1 cellular context compared by ENCODE assay signal in genomic region chr1:196400478-196401453, GRCh38.
TF ChIP-seq lines count a peak whose summit lies in the region.

No MANE protein-coding gene starts in this region.

TF ChIP-seq in HepG2, 621 proteins besides CTCF, POLR2A, EP300 and RAD21 (continued from another document and continues in another):
- TF ChIP-seq KAT2B (IDR thresholded peaks at IDR 0.05; ENCODE audit: borderline replicate concordance, low read depth, low read length) (no peak), ZNF329 (CRISPR knock-in tag; IDR thresholded peaks at IDR 0.05; ENCODE audit: low read depth) (no peak), HIC2 (CRISPR knock-in tag; IDR thresholded peaks at IDR 0.05; ENCODE audit: low read depth) (no peak), ZNF503 (CRISPR knock-in tag; IDR thresholded peaks at IDR 0.05) (no peak), FUBP1 (CRISPR knock-in tag; IDR thresholded peaks at IDR 0.05; ENCODE audit: borderline replicate concordance) (no peak), ZNF761 (CRISPR knock-in tag; conservative IDR thresholded peaks at IDR 0.05) (peak; percentile 64; the same call in 1 of the 2 replicates), TIGD3 (CRISPR knock-in tag; IDR thresholded peaks at IDR 0.05; ENCODE audit: borderline replicate concordance) (no peak), THAP7 (CRISPR knock-in tag; IDR thresholded peaks at IDR 0.05) (no peak), EHMT2 (IDR thresholded peaks at IDR 0.05; ENCODE audit: borderline replicate concordance, low read depth, low read length) (peak; percentile 63; the same call in 1 of the 2 replicates), NAIF1 (CRISPR knock-in tag; IDR thresholded peaks at IDR 0.05; ENCODE audit: borderline replicate concordance) (0 out of 2 replicates have a peak, but pooled peaks have one; percentile 51), RORA (CRISPR knock-in tag; IDR thresholded peaks at IDR 0.05) (0 out of 2 replicates have a peak, but pooled peaks have one; percentile 25), ZNF737 (CRISPR knock-in tag; IDR thresholded peaks at IDR 0.05; ENCODE audit: borderline replicate concordance) (no peak), HMG20A (CRISPR knock-in tag; IDR thresholded peaks at IDR 0.05; ENCODE audit: borderline replicate concordance) (peak; percentile 68; the same call in 1 of the 2 replicates), GFI1 (CRISPR knock-in tag; IDR thresholded peaks at IDR 0.05; ENCODE audit: borderline replicate concordance) (peak; percentile 74), YEATS4 (CRISPR knock-in tag; IDR thresholded peaks at IDR 0.05; ENCODE audit: borderline replicate concordance) (0 out of 2 replicates have a peak, but pooled peaks have one; percentile 10), ZKSCAN5 (CRISPR knock-in tag; IDR thresholded peaks at IDR 0.05) (no peak), ZSCAN21 (CRISPR knock-in tag; IDR thresholded peaks at IDR 0.05; ENCODE audit: borderline replicate concordance) (no peak), BCL3 (CRISPR knock-in tag; IDR thresholded peaks at IDR 0.05) (no peak), TGIF2 (CRISPR knock-in tag; IDR thresholded peaks at IDR 0.05) (no peak), ATF5 (CRISPR knock-in tag; IDR thresholded peaks at IDR 0.05; ENCODE audit: low read depth) (no peak), NCOA2 (CRISPR knock-in tag; IDR thresholded peaks at IDR 0.05) (peak; percentile 56), ZNF550 (CRISPR knock-in tag; IDR thresholded peaks at IDR 0.05; ENCODE audit: borderline replicate concordance) (no peak), FOXA3 (CRISPR knock-in tag; IDR thresholded peaks at IDR 0.05) (peak; percentile 81), ZNF12 (CRISPR knock-in tag; IDR thresholded peaks at IDR 0.05) (peak; percentile 56; the same call in 1 of the 2 replicates), SOX5 (CRISPR knock-in tag; IDR thresholded peaks at IDR 0.05; ENCODE audit: borderline replicate concordance) (peak; percentile 87), ZNF614 (CRISPR knock-in tag; IDR thresholded peaks at IDR 0.05; ENCODE audit: borderline replicate concordance) (peak; percentile 51), ZNF331 (CRISPR knock-in tag; IDR thresholded peaks at IDR 0.05) (peak; percentile 92), SMARCE1 (IDR thresholded peaks at IDR 0.05; ENCODE audit: borderline replicate concordance) (no peak), NR2C2 (CRISPR knock-in tag; IDR thresholded peaks at IDR 0.05; ENCODE audit: borderline replicate concordance) (peak; percentile 74), ZSCAN5A (CRISPR knock-in tag; IDR thresholded peaks at IDR 0.05; ENCODE audit: borderline replicate concordance) (no peak), POLR2AphosphoS5 (IDR thresholded peaks at IDR 0.05; ENCODE audit: low read depth, low read length) (no peak), ZNF850 (CRISPR knock-in tag; conservative IDR thresholded peaks at IDR 0.05) (no peak), ZFP82 (CRISPR knock-in tag; IDR thresholded peaks at IDR 0.05; ENCODE audit: borderline replicate concordance) (no peak), ZNF224 (CRISPR knock-in tag; IDR thresholded peaks at IDR 0.05) (no peak), PHF5A (CRISPR knock-in tag; IDR thresholded peaks at IDR 0.05; ENCODE audit: low read depth, unreplicated experiment) (peak; percentile 24), JUN (CRISPR knock-in tag; IDR thresholded peaks at IDR 0.05) (no peak), SP140L (CRISPR knock-in tag; IDR thresholded peaks at IDR 0.05; ENCODE audit: borderline replicate concordance) (no peak), ZNF580 (CRISPR knock-in tag; IDR thresholded peaks at IDR 0.05; ENCODE audit: borderline replicate concordance, low read depth) (0 out of 2 replicates have a peak, but pooled peaks have one; percentile 36), SPEN (CRISPR knock-in tag; IDR thresholded peaks at IDR 0.05; ENCODE audit: low read depth) (no peak), ZNF292 (CRISPR knock-in tag; IDR thresholded peaks at IDR 0.05; ENCODE audit: borderline replicate concordance, low read depth) (no peak), SOX6 (IDR thresholded peaks at IDR 0.05) (no peak), SOX6 (CRISPR knock-in tag; IDR thresholded peaks at IDR 0.05) (peak; percentile 82), RFX5 (IDR thresholded peaks at IDR 0.05; ENCODE audit: low read depth, low read length) (no peak), SALL1 (CRISPR knock-in tag; IDR thresholded peaks at IDR 0.05) (peak; percentile 89), SAP130 (CRISPR knock-in tag; IDR thresholded peaks at IDR 0.05; ENCODE audit: low read depth) (no peak; the same call in 1 of the 2 replicates), MYPOP (CRISPR knock-in tag; IDR thresholded peaks at IDR 0.05) (no peak), AKNA (CRISPR knock-in tag; IDR thresholded peaks at IDR 0.05; ENCODE audit: borderline replicate concordance) (no peak)
